ENCODE assay signal across 15 cellular contexts in genomic region chr6:143680157-143680556, GRCh38. TPM values are rescaled to one million over a fixed set of nuclear protein-coding genes. Genes with fewer than 3 reads are reported as not detected.
DNase-seq lines count a peak whose midpoint lies in the region; ATAC-seq and TF ChIP-seq lines count a peak whose summit lies in the region.
"Had no signal": no experiment of that assay in that cellular context is flagged by ENCODE, and none has a peak within 500 bp of the region (broad histone marks: within the 10 kb centered on the region; RNA-seq: fewer than 3 reads in every experiment).

No MANE protein-coding gene starts in this region.

- H3K27ac ChIP-seq in GM23248 = peak overlapping the region; percentile 83
- H3K27ac ChIP-seq in hepatocyte = peak overlapping the region; percentile 87
- H3K27ac ChIP-seq in sigmoid colon = peak overlapping the region in 3 of 4 donors; percentile 90 to 95 (median 92)
- H3K27ac ChIP-seq: HL-60 had no signal

- in situ Hi-C loops in GM23248 (cut with MboI) (no loop called here), ACHN (cut with HindIII; ENCODE audit: low pct_ligation_motif_present, low pct_unique_long_range_greater_than_20kb, low sequenced_read_pairs) (no loop called here)

- 3 to 4% methylated on average over 5 of the region's 5 CpGs for WGBS in GM23248 (ENCODE audit: low coverage in 1 of 2, low lambda C conversion rate in 2 of 2, missing lambda C conversion rate in 2 of 2), 2 experiments
- 42% methylated on average over 5 of the region's 5 CpGs for whole genome bisulfite sequencing in hepatocyte (ENCODE audit: low lambda C conversion rate, missing lambda C conversion rate)
- WGBS in sigmoid colon, 2 donors = 74 to 82% methylated on average over 5 of the region's 5 CpGs

- POLR2A ChIA-PET in WTC11 (lab: Charles Lee) = interaction anchor here (0.9 kb wide), 1 partner anchor 10 kb away, joined by 3 read pairs; no protein-coding TSS in a partner anchor

- H3K4me1 Mint-ChIP-seq in WTC11 = peaks cover 60% of the 10 kb centered on the region

- H3K9me2 ChIP-seq in GM23248 (ENCODE audit: insufficient read depth) (no peaks in the 10 kb centered on the region), hepatocyte (replicated peaks; ENCODE audit: insufficient read depth) (no peaks in the 10 kb centered on the region)

- no peaks in the 10 kb centered on the region for H4K20me1 ChIP-seq in GM23248 (ENCODE audit: insufficient read depth)
- no peaks in the 10 kb centered on the region for H4K20me1 ChIP-seq in hepatocyte (ENCODE audit: insufficient read depth, poor library complexity, severe bottlenecking)

- intact Hi-C loops in sigmoid colon (cut with DNase I) = no loop called here

- no peaks in the 10 kb centered on the region for H3K27me3 Mint-ChIP-seq in WTC11 (ENCODE audit: low read depth)

- H3K4me1 ChIP-seq in GM23248 (ENCODE audit: insufficient read depth) (peaks cover 33% of the 10 kb centered on the region), hepatocyte (ENCODE audit: insufficient read depth) (peaks cover 18% of the 10 kb centered on the region), sigmoid colon (peaks cover 0 to 7% (median 2%) of the 10 kb centered on the region in 4 donors)

- H2AFZ ChIP-seq in GM23248 (peak overlapping the region; percentile 82), hepatocyte (no peak overlapping the region)

- H3K9me3 ChIP-seq in GM23248 (ENCODE audit: low read depth) (no peaks in the 10 kb centered on the region), hepatocyte (ENCODE audit: low read depth) (peaks cover 7% of the 10 kb centered on the region), sigmoid colon (no peaks in the 10 kb centered on the region)

- H3K9ac ChIP-seq in GM23248 = peak overlapping the region; percentile 92

- no peaks in the 10 kb centered on the region for H3K36me3 ChIP-seq in GM23248 (ENCODE audit: low read depth)
- H3K36me3 ChIP-seq in hepatocyte (replicated peaks; ENCODE audit: insufficient read depth, low read depth) = no peaks in the 10 kb centered on the region
- no peaks in the 10 kb centered on the region for H3K36me3 ChIP-seq in sigmoid colon

- peak overlapping the region; percentile 89 for H3K4me3 Mint-ChIP-seq in WTC11
- H3K4me3 Mint-ChIP-seq: activated CD8-positive, alpha-beta memory T cell treated with anti-CD3 and anti-CD28 coated beads, Interleukin-2, amount 10 ng/mL, durations not matched to agents 7 days and 5 days had no signal

- no peak for TF ChIP-seq POLR2A in sigmoid colon (IDR thresholded peaks at IDR 0.05)

- H3K4me2 ChIP-seq in GM23248 (ENCODE audit: unreplicated experiment) (peak overlapping the region; percentile 99), hepatocyte (peak overlapping the region; percentile 71)

- H3F3A ChIP-seq in GM23248 (ENCODE audit: insufficient read depth) = peaks cover 34% of the 10 kb centered on the region

- H3K27ac Mint-ChIP-seq in WTC11 = no peak overlapping the region
- H3K27ac Mint-ChIP-seq: activated CD8-positive, alpha-beta memory T cell treated with anti-CD3 and anti-CD28 coated beads, Interleukin-2, amount 10 ng/mL, durations not matched to agents 7 days and 5 days; CD14-positive monocyte had no signal

- H3K9me3 Mint-ChIP-seq in WTC11 = peaks cover 20% of the 10 kb centered on the region

- no peak for TF ChIP-seq EP300 in sigmoid colon (IDR thresholded peaks at IDR 0.05)

- CTCF ChIA-PET in WTC11 (lab: Charles Lee) = interaction anchor here (2.3 kb wide), 1 partner anchor 9 kb away, joined by 5 read pairs; no protein-coding TSS in a partner anchor

- peak; percentile 50 for DNase-seq in GM23248
- DNase-seq in WTC11 (ENCODE audit: low spot score) = no peak
- DNase-seq in hepatocyte (ENCODE audit: low spot score) = no peak
- DNase-seq in sigmoid colon = no peak
- no peak for DNase-seq in ACHN
- DNase-seq: activated CD8-positive, alpha-beta memory T cell treated with anti-CD3 and anti-CD28 coated beads, Interleukin-2, amount 10 ng/mL, durations not matched to agents 7 days and 5 days; NCI-H1105 treated with DMSO at 0.1 percent for 48 hours; stimulated activated CD4-positive, alpha-beta T cell treated with anti-CD3 and anti-CD28 coated beads, Interleukin-12 subunit alpha, Interleukin-12 subunit beta, amount 100 ng/mL, for 4 hours had no signal

- peak overlapping the region; percentile 82 for H3K4me3 ChIP-seq in GM23248
- peak overlapping the region; percentile 30 for H3K4me3 ChIP-seq in hepatocyte
- peak overlapping the region in 2 of 4 donors; percentile 77 to 85 for H3K4me3 ChIP-seq in sigmoid colon
- H3K4me3 ChIP-seq: lung had no signal

- TF ChIP-seq CTCF in WTC11 (IDR thresholded peaks at IDR 0.05) (no peak), hepatocyte (IDR thresholded peaks at IDR 0.05; ENCODE audit: poor library complexity) (no peak), sigmoid colon (IDR thresholded peaks at IDR 0.05) (no peak)

- peaks cover 69% of the 10 kb centered on the region for H3K79me2 ChIP-seq in GM23248 (ENCODE audit: insufficient read depth)
- H3K79me2 ChIP-seq in hepatocyte = peaks cover 76% of the 10 kb centered on the region

- no peak for ATAC-seq in WTC11
- no peak for ATAC-seq in GM21528 (IDR thresholded peaks at IDR 0.05; ENCODE audit: low FRiP score, unreplicated experiment)
- no peak for ATAC-seq in HG02623 (IDR thresholded peaks at IDR 0.05; ENCODE audit: unreplicated experiment)
- ATAC-seq in HG02973 (IDR thresholded peaks at IDR 0.05; ENCODE audit: unreplicated experiment) = no peak
- ATAC-seq: activated CD8-positive, alpha-beta memory T cell treated with anti-CD3 and anti-CD28 coated beads, Interleukin-2, amount 10 ng/mL, durations not matched to agents 7 days and 5 days; esophagus mucosa had no signal

- H3K27me3 ChIP-seq in GM23248 (replicated peaks; ENCODE audit: insufficient read depth) (no peaks in the 10 kb centered on the region), hepatocyte (no peaks in the 10 kb centered on the region), sigmoid colon (no peaks in the 10 kb centered on the region)

- H3K36me3 Mint-ChIP-seq in WTC11 = peaks cover 30% of the 10 kb centered on the region

TF ChIP-seq in WTC11, 78 proteins besides CTCF, POLR2A, EP300 and RAD21:
- TF ChIP-seq PRDM15 (CRISPR knock-in tag; IDR thresholded peaks at IDR 0.05) = no peak
- TF ChIP-seq ATF1 (CRISPR knock-in tag; IDR thresholded peaks at IDR 0.05) = no peak
- TF ChIP-seq ESRRA (CRISPR knock-in tag; IDR thresholded peaks at IDR 0.05; ENCODE audit: borderline replicate concordance) = no peak
- TF ChIP-seq FOXJ3 (CRISPR knock-in tag; IDR thresholded peaks at IDR 0.05; ENCODE audit: borderline replicate concordance) = no peak
- TF ChIP-seq CREB1 (CRISPR knock-in tag; IDR thresholded peaks at IDR 0.05) = no peak
- no peak for TF ChIP-seq ZNF219 (CRISPR knock-in tag; IDR thresholded peaks at IDR 0.05; ENCODE audit: borderline replicate concordance)
- no peak for TF ChIP-seq SP1 (CRISPR knock-in tag; conservative IDR thresholded peaks at IDR 0.05)

RNA-seq across cellular contexts. Expression of gene PHACTR2, which starts 2.4 kb away (rescaled TPM):
- 39.0 and 41.9 TPM in 2 replicates for total RNA-seq in GM23248 (2014; rRNA removed; shearing (Covaris generic))
- polyA plus RNA-seq in GM23248 (2016; fragmentation: Nextera tagmentation; extraction: Ambion mirVana) = 39.4 and 40.4 TPM in 2 replicates
- total RNA-seq in WTC11 (2021) = 72.6 to 90.5 TPM (median 80.2 TPM) in 3 replicates
- 107 and 111 TPM in 2 replicates for total RNA-seq in hepatocyte
- 86.6 and 96.8 TPM in 2 replicates for polyA plus RNA-seq in hepatocyte
- total RNA-seq in sigmoid colon = 10 to 100 TPM; 17.6 to 51.9 (median 28.0) TPM
- 10 to 100 TPM in 1 of 3 donors, 1 to 10 TPM in 2; 4.2 to 10.2 (median 9.5) TPM for polyA plus RNA-seq in sigmoid colon
